In the genomic region with DNA sequence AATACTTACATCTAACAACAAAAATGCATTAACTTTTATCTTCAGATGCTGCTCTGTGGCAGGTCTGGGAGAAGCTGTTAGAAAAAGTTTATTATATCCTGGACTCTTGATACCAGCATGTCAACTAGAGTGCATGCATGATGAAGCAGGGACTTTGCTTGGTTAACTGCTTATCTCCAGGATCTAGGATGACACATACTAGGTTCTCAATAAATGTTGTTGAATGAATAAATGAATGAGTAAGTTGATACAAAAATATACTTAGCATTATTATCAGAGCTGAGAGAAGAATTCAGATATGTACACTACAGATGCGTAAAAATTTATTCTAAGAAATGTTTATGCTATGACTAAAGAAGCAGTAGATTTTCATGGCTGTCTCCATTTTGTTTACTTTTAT, we compare ENCODE assay signal across 22 cellular contexts.
"Had no signal": no experiment of that assay in that cellular context is flagged by ENCODE, and none has a peak within 500 bp of the region (broad histone marks: within the 10 kb centered on the region; RNA-seq: fewer than 3 reads in every experiment).

No MANE protein-coding gene starts in this region.

- H3K27me3 ChIP-seq: dorsolateral prefrontal cortex, esophagus muscularis mucosa, pancreas, suprapubic skin, thyroid gland, uterus had no signal

- H3K4me3 ChIP-seq: dorsolateral prefrontal cortex, esophagus muscularis mucosa, left ventricle myocardium inferior, lower lobe of right lung, pancreas, suprapubic skin, thyroid gland, uterus had no signal

- H3K9me3 Mint-ChIP-seq: immature natural killer cell; natural killer cell treated with Interleukin-12 subunit alpha and Interleukin-12 subunit beta and Interleukin-15 and Interleukin-18, amount 100 ng/mL, for 72 hours; type B pancreatic cell had no signal

- H3K27ac Mint-ChIP-seq: immature natural killer cell; natural killer cell treated with Interleukin-12 subunit alpha and Interleukin-12 subunit beta and Interleukin-15 and Interleukin-18, amount 100 ng/mL, for 72 hours; progenitor cell of endocrine pancreas; type B pancreatic cell had no signal

- H3K27me3 Mint-ChIP-seq: natural killer cell treated with Interleukin-12 subunit alpha and Interleukin-12 subunit beta and Interleukin-15 and Interleukin-18, amount 100 ng/mL, for 72 hours; progenitor cell of endocrine pancreas had no signal

- ATAC-seq: left cardiac atrium; lower lobe of right lung; natural killer cell treated with Interleukin-12 subunit alpha and Interleukin-12 subunit beta and Interleukin-15 and Interleukin-18, amount 100 ng/mL, for 72 hours; pancreas; right cardiac atrium; stimulated activated naive CD8-positive, alpha-beta T cell treated with anti-CD3 and anti-CD28 coated beads, Interleukin-15, Interleukin-2, amounts not matched to agents 100 U/mL and 50 U/mL, for 24 hours had no signal

- FAIRE-seq: pancreas, small intestine had no signal

- H3K27ac ChIP-seq: dorsolateral prefrontal cortex, esophagus muscularis mucosa, left ventricle myocardium inferior, lower lobe of right lung, pancreas, suprapubic skin, thyroid gland, uterus had no signal

- H3K4me3 Mint-ChIP-seq: immature natural killer cell; natural killer cell treated with Interleukin-12 subunit alpha and Interleukin-12 subunit beta and Interleukin-15 and Interleukin-18, amount 100 ng/mL, for 72 hours; type B pancreatic cell had no signal

- DNase-seq: cortex of kidney; dorsolateral prefrontal cortex; effector CD8-positive, alpha-beta T cell; immature natural killer cell; left cardiac atrium; left ventricle myocardium inferior; lower lobe of right lung; mesenchymal stem cell; midbrain; occipital lobe; pancreas; right cardiac atrium; small intestine; stimulated activated CD4-positive, alpha-beta T cell treated with anti-CD3 and anti-CD28 coated beads, Interleukin-12 subunit alpha, Interleukin-12 subunit beta, amount 100 ng/mL, for 4 hours; stimulated activated naive CD8-positive, alpha-beta T cell treated with anti-CD3 and anti-CD28 coated beads, Interleukin-15, Interleukin-2, amounts not matched to agents 100 U/mL and 50 U/mL, for 24 hours; thyroid gland; uterus had no signal

- H3K36me3 ChIP-seq: esophagus muscularis mucosa, left ventricle myocardium inferior, lower lobe of right lung, pancreas, suprapubic skin, thyroid gland, uterus had no signal

- H3K36me3 Mint-ChIP-seq: natural killer cell treated with Interleukin-12 subunit alpha and Interleukin-12 subunit beta and Interleukin-15 and Interleukin-18, amount 100 ng/mL, for 72 hours; type B pancreatic cell had no signal

- H3K9me3 ChIP-seq: esophagus muscularis mucosa, left ventricle myocardium inferior, lower lobe of right lung, pancreas, suprapubic skin, thyroid gland, uterus had no signal

- H3K4me1 ChIP-seq: left ventricle myocardium inferior, lower lobe of right lung, pancreas, suprapubic skin, uterus had no signal
